Comparison of ENCODE assay signal across 34 cellular contexts in genomic region chr2:164815071-164815793, GRCh38. TPM values are rescaled to one million over a fixed set of nuclear protein-coding genes. Genes with fewer than 3 reads are reported as not detected.
"Had no signal": no experiment of that assay in that cellular context is flagged by ENCODE, and none has a peak within 500 bp of the region (broad histone marks: within the 10 kb centered on the region; RNA-seq: fewer than 3 reads in every experiment).

No MANE protein-coding gene starts in this region.

- H3K9ac ChIP-seq: KMS-11 had no signal

- H3K9me3 Mint-ChIP-seq: activated CD8-positive, alpha-beta T cell treated with anti-CD3 and anti-CD28 coated beads for 36 hours; activated naive CD8-positive, alpha-beta T cell treated with anti-CD3 and anti-CD28 coated beads for 36 hours; activated T-cell treated with anti-CD3 and anti-CD28 coated beads, Interleukin-2, amount 50 U/mL, for 72 hours; activated T-helper 17 cell treated with anti-CD3 and anti-CD28 coated beads, Interleukin-2, amount 50 U/mL, for 72 hours had no signal

- H3K36me3 ChIP-seq: cardiac muscle cell, WERI-Rb-1 had no signal

- H3K4me3 ChIP-seq: cardiac muscle cell, PC-9 had no signal

- H3K4me3 Mint-ChIP-seq: activated CD8-positive, alpha-beta T cell treated with anti-CD3 and anti-CD28 coated beads for 36 hours; activated naive CD8-positive, alpha-beta T cell treated with anti-CD3 and anti-CD28 coated beads for 36 hours; activated T-cell treated with anti-CD3 and anti-CD28 coated beads, Interleukin-2, amount 50 U/mL, for 72 hours; activated T-helper 17 cell treated with anti-CD3 and anti-CD28 coated beads, Interleukin-2, amount 50 U/mL, for 72 hours had no signal

- DNase-seq: activated CD4-positive, alpha-beta T cell treated with anti-CD3 and anti-CD28 coated beads for 1 hour; activated CD4-positive, alpha-beta T cell treated with anti-CD3 and anti-CD28 coated beads for 48 hours; activated CD4-positive, CD25-positive, alpha-beta regulatory T cell; activated CD8-positive, alpha-beta T cell treated with anti-CD3 and anti-CD28 coated beads for 36 hours; activated effector memory CD4-positive, alpha-beta T cell treated with anti-CD3 and anti-CD28 coated beads, Interleukin-2, amount 50 U/mL, for 16 hours; activated naive CD4-positive, alpha-beta T cell; activated naive CD4-positive, alpha-beta T cell treated with anti-CD3 and anti-CD28 coated beads, Interleukin-2, amount 50 U/mL, for 16 hours; activated naive CD8-positive, alpha-beta T cell treated with anti-CD3 and anti-CD28 coated beads for 36 hours; activated T-cell treated with anti-CD3 and anti-CD28 coated beads, Interleukin-2, amount 50 U/mL, for 1 hour; activated T-cell treated with anti-CD3 and anti-CD28 coated beads, Interleukin-2, amount 50 U/mL, for 72 hours; amniotic stem cell; aorta; MM.1S; MV-4-11; NCI-H1092; NCI-H1436 treated with DMSO at 0.1 percent for 48 hours; NCI-H1694 treated with DMSO at 0.1 percent for 48 hours; NCI-H2029; NCI-H510A; NCI-H526; NCI-H748 treated with DMSO at 0.1 percent for 48 hours; NK-92 treated with Interleukin-12 subunit alpha and Interleukin-12 subunit beta, amount 100 ng/mL, for 24 hours; PC-9; SIG-M5; SW 1271; T-helper 1 cell; T-helper 2 cell; T-helper 9 cell; WERI-Rb-1 had no signal

- H3K4me2 ChIP-seq: KMS-11, PC-9 had no signal

- H3K36me3 Mint-ChIP-seq: activated naive CD8-positive, alpha-beta T cell treated with anti-CD3 and anti-CD28 coated beads for 36 hours had no signal

- H3K4me1 Mint-ChIP-seq: activated naive CD8-positive, alpha-beta T cell treated with anti-CD3 and anti-CD28 coated beads for 36 hours; activated T-helper 17 cell treated with anti-CD3 and anti-CD28 coated beads, Interleukin-2, amount 50 U/mL, for 72 hours had no signal

- H3K27ac ChIP-seq: cardiac muscle cell, KMS-11, PC-9, RWPE1, WERI-Rb-1 had no signal

- H3K27ac Mint-ChIP-seq: activated CD8-positive, alpha-beta T cell treated with anti-CD3 and anti-CD28 coated beads for 36 hours; activated naive CD8-positive, alpha-beta T cell treated with anti-CD3 and anti-CD28 coated beads for 36 hours; activated T-cell treated with anti-CD3 and anti-CD28 coated beads, Interleukin-2, amount 50 U/mL, for 72 hours; activated T-helper 17 cell treated with anti-CD3 and anti-CD28 coated beads, Interleukin-2, amount 50 U/mL, for 72 hours had no signal

- H3K27me3 Mint-ChIP-seq: activated CD8-positive, alpha-beta T cell treated with anti-CD3 and anti-CD28 coated beads for 36 hours; activated naive CD8-positive, alpha-beta T cell treated with anti-CD3 and anti-CD28 coated beads for 36 hours; activated T-helper 17 cell treated with anti-CD3 and anti-CD28 coated beads, Interleukin-2, amount 50 U/mL, for 72 hours had no signal

RNA-seq across cellular contexts. Expression of gene COBLL1, which starts 26.4 kb away (rescaled TPM):
- total RNA-seq: activated CD8-positive, alpha-beta memory T cell treated with anti-CD3 and anti-CD28 coated beads for 36 hours had no signal
